In the genomic region with DNA sequence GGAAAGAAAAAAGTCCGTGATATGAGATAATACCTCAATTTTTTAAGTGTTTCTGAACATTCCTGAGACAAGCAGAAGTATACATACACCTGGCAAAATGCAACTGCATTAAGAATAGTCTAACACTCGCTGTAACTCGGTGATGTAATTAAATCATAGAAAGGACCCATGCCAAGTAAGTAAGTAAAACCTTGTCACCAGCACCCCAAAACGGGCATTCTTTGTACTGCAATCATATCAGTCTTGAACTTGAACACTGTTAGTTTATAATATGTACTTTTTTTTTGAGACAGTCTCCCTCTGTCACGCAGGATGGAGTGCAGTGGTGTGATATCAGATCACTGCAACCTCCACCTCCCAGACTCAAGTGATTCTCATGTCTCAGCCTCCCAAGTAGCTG, we compare ENCODE assay signal across 12 cellular contexts. TPM values are rescaled to one million over a fixed set of nuclear protein-coding genes. Genes with fewer than 3 reads are reported as not detected.
DNase-seq lines count a peak whose midpoint lies in the region; ATAC-seq and TF ChIP-seq lines count a peak whose summit lies in the region.
"Had no signal": no experiment of that assay in that cellular context is flagged by ENCODE, and none has a peak within 500 bp of the region (broad histone marks: within the 10 kb centered on the region; RNA-seq: fewer than 3 reads in every experiment).

No MANE protein-coding gene starts in this region.

- H3K4me1 ChIP-seq in OCI-LY7 (ENCODE audit: insufficient read depth, low read length, poor library complexity, severe bottlenecking) (no peaks in the 10 kb centered on the region), colonic mucosa (no peaks in the 10 kb centered on the region), upper lobe of right lung (no peaks in the 10 kb centered on the region), endodermal cell (ENCODE audit: control insufficient read depth, insufficient read depth, low read length) (no peaks in the 10 kb centered on the region)
- H3K4me1 ChIP-seq: Peyer's patch had no signal

- DNase-seq in NCI-H82 (lab: John Stamatoyannopoulos, UW), result peak; percentile 0
- no peak for DNase-seq in NCI-H82 treated with DMSO at 0.1 percent for 48 hours (lab: John Stamatoyannopoulos, UW; ENCODE audit: unreplicated experiment)
- DNase-seq in OCI-LY7 (ENCODE audit: low spot score), result peak; percentile 49
- DNase-seq in colonic mucosa, result peak; percentile 61
- no peak for DNase-seq in upper lobe of right lung
- no peak for DNase-seq in endodermal cell
- no peak for DNase-seq in sciatic nerve (ENCODE audit: low spot score)
- DNase-seq: activated T-cell treated with anti-CD3 and anti-CD28 coated beads, Interleukin-2, amount 50 U/mL, for 48 hours; NCI-H187 had no signal

- H3K36me3 Mint-ChIP-seq in endodermal cell (ENCODE audit: low read depth), result peaks cover 10% of the 10 kb centered on the region

- H3K9me3 ChIP-seq in OCI-LY7 (ENCODE audit: low read length), result no peaks in the 10 kb centered on the region
- no peaks in the 10 kb centered on the region for H3K9me3 ChIP-seq in colonic mucosa
- H3K9me3 ChIP-seq in upper lobe of right lung, result no peaks in the 10 kb centered on the region
- no peaks in the 10 kb centered on the region for H3K9me3 ChIP-seq in endodermal cell (ENCODE audit: control insufficient read depth, low read length)
- H3K9me3 ChIP-seq: Peyer's patch had no signal

- no TSS peak for BruUV-seq in OCI-LY7 (replicated peaks; lab: Mats Ljungman, UMichigan)

- no peak overlapping the region for H3K4me2 ChIP-seq in OCI-LY7 (ENCODE audit: low read length)

- no peaks in the 10 kb centered on the region for H3K79me2 ChIP-seq in OCI-LY7 (ENCODE audit: insufficient read depth, low read depth, low read length)

- H3K27ac ChIP-seq in OCI-LY7 (ENCODE audit: low read depth, low read length, poor library complexity, severe bottlenecking), result no peak overlapping the region
- no peak overlapping the region for H3K27ac ChIP-seq in colonic mucosa
- no peak overlapping the region for H3K27ac ChIP-seq in upper lobe of right lung
- no peak overlapping the region for H3K27ac ChIP-seq in endodermal cell (ENCODE audit: low read depth, low read length)
- H3K27ac ChIP-seq: Peyer's patch had no signal

- TF ChIP-seq CTCF in OCI-LY7 (conservative IDR thresholded peaks at IDR 0.05; ENCODE audit: low read length) (peak; percentile 65), colonic mucosa (IDR thresholded peaks at IDR 0.05) (no peak), upper lobe of right lung (IDR thresholded peaks at IDR 0.05) (no peak), endodermal cell (conservative IDR thresholded peaks at IDR 0.05) (no peak)

- intact Hi-C loops in OCI-LY7 (cut with micrococcal nuclease; ENCODE audit: unreplicated experiment) (loop anchor here (5.0 kb wide), 1 partner anchor 124 kb away; no protein-coding TSS in a partner anchor), colonic mucosa (cut with DNase I) (no loop called here), upper lobe of right lung (cut with DNase I) (no loop called here), sciatic nerve (cut with DNase I) (no loop called here)

- H3K27me3 Mint-ChIP-seq in endodermal cell (ENCODE audit: insufficient read depth), result no peaks in the 10 kb centered on the region

- no peaks in the 10 kb centered on the region for H4K20me1 ChIP-seq in OCI-LY7 (ENCODE audit: insufficient read depth, low read length)

- 82 to 97% methylated on average over 3 to 5 of the region's 5 CpGs for WGBS in endodermal cell (ENCODE audit: insufficient coverage in 1 of 2, insufficient read length in 1 of 2), 2 experiments

- no peaks in the 10 kb centered on the region for H3K27me3 ChIP-seq in colonic mucosa
- no peaks in the 10 kb centered on the region for H3K27me3 ChIP-seq in upper lobe of right lung
- H3K27me3 ChIP-seq in endodermal cell (ENCODE audit: control insufficient read depth, insufficient read depth, low read length, poor library complexity, severe bottlenecking), result no peaks in the 10 kb centered on the region
- H3K27me3 ChIP-seq: Peyer's patch had no signal

- H3K36me3 ChIP-seq in OCI-LY7 (ENCODE audit: insufficient read depth, low read length) (no peaks in the 10 kb centered on the region), colonic mucosa (no peaks in the 10 kb centered on the region), upper lobe of right lung (no peaks in the 10 kb centered on the region), endodermal cell (ENCODE audit: control insufficient read depth, insufficient read depth, low read length) (no peaks in the 10 kb centered on the region)
- H3K36me3 ChIP-seq: Peyer's patch had no signal

- peak; percentile 17 for ATAC-seq in upper lobe of right lung
- ATAC-seq in GM18517 (IDR thresholded peaks at IDR 0.05; ENCODE audit: unreplicated experiment), result no peak
- no peak for ATAC-seq in sciatic nerve
- ATAC-seq: WTC11 had no signal

- H3K9me3 Mint-ChIP-seq in endodermal cell, result no peaks in the 10 kb centered on the region
- H3K9me3 Mint-ChIP-seq: WTC11 had no signal

- CTCF ChIA-PET in OCI-LY7 (lab: Charles Lee; ENCODE audit: unreplicated experiment), result no interaction called here

- no peak overlapping the region for H2AFZ ChIP-seq in OCI-LY7 (ENCODE audit: low read length)

- no peak overlapping the region for H3K4me3 Mint-ChIP-seq in endodermal cell
- H3K4me3 Mint-ChIP-seq: WTC11 had no signal

- H3K9ac ChIP-seq in colonic mucosa (ENCODE audit: low read depth in 2 of 2, low read length in 2 of 2) (no peak overlapping the region), endodermal cell (ENCODE audit: extremely low read depth, low read length, poor library complexity, severe bottlenecking) (no peak overlapping the region)

- POLR2A ChIA-PET in OCI-LY7 (lab: Charles Lee), result no interaction called here

- no peak overlapping the region for H3K27ac Mint-ChIP-seq in endodermal cell
- H3K27ac Mint-ChIP-seq: WTC11 had no signal

- H3K4me3 ChIP-seq in OCI-LY7 (ENCODE audit: low read depth, low read length, poor library complexity, severe bottlenecking), result no peak overlapping the region
- H3K4me3 ChIP-seq in colonic mucosa, result no peak overlapping the region
- no peak overlapping the region for H3K4me3 ChIP-seq in upper lobe of right lung
- no peak overlapping the region for H3K4me3 ChIP-seq in endodermal cell (ENCODE audit: low read length)
- H3K4me3 ChIP-seq: Peyer's patch had no signal

- H3K9me2 ChIP-seq in OCI-LY7 (ENCODE audit: insufficient read depth, low read length), result no peaks in the 10 kb centered on the region

- H3K4me1 Mint-ChIP-seq in endodermal cell, result no peaks in the 10 kb centered on the region
- H3K4me1 Mint-ChIP-seq: WTC11 had no signal

RNA-seq across cellular contexts. Expression of gene SMIM14, which starts 47.4 kb away (rescaled TPM):
- 0.03 TPM in 1 of 2 replicates, not detected in the other for total RNA-seq in OCI-LY7 (2014; rRNA removed; shearing (Covaris generic))
- total RNA-seq in OCI-LY7 (2022) (1.1 and 1.8 TPM in 2 replicates), colonic mucosa (100 to 1,000 TPM in 1 of 2 donors, 10 to 100 TPM in 1; 69.4 to 127 TPM), upper lobe of right lung (53.8 TPM), endodermal cell (10 to 100 TPM; 24.3 to 24.6 TPM), sciatic nerve (32.1 TPM)
- 28.6 TPM for polyA plus RNA-seq in endodermal cell (2013, experiment 1 of 2)
- polyA plus RNA-seq in endodermal cell (2013, experiment 2 of 2), result 30.4 TPM

Comparison
In these comparisons a context has a peak if more than half of its experiments do, and no peak if none do; other contexts are left out.
1. DNase-seq: peak in NCI-H82 (single experiment), OCI-LY7 (single experiment) and colonic mucosa (single experiment); none in NCI-H82 treated with DMSO at 0.1 percent for 48 hours (single experiment), upper lobe of right lung (single experiment), endodermal cell (single experiment) and sciatic nerve (single experiment).
2. RNA of gene SMIM14, which starts 47.4 kb away (total RNA-seq): 69.4 to 127 TPM in colonic mucosa, 53.8 TPM in upper lobe of right lung (single experiment), 32.1 TPM in sciatic nerve (single experiment) and 24.3 to 24.6 TPM in endodermal cell; 0.03 to 1.8 TPM in OCI-LY7; every median in the first group is over 4 times any median in the second.